Comparison of ENCODE assay signal across 28 cellular contexts in genomic region chr17:19874256-19874655, GRCh38.
"Had no signal": no experiment of that assay in that cellular context is flagged by ENCODE, and none has a peak within 500 bp of the region (broad histone marks: within the 10 kb centered on the region; RNA-seq: fewer than 3 reads in every experiment).

No MANE protein-coding gene starts in this region.

- H3K4me1 ChIP-seq: ascending aorta, Peyer's patch, SJSA1 had no signal

- H3K36me3 Mint-ChIP-seq: activated CD8-positive, alpha-beta memory T cell treated with anti-CD3 and anti-CD28 coated beads, Interleukin-2, amount 10 ng/mL, durations not matched to agents 7 days and 5 days; activated naive CD4-positive, alpha-beta T cell treated with anti-CD3 and anti-CD28 coated beads, Interleukin-2, amount 50 U/mL, for 72 hours; WTC11 had no signal

- H3K9me3 ChIP-seq: ascending aorta, body of pancreas, Peyer's patch, SJSA1 had no signal

- H3K27ac Mint-ChIP-seq: activated CD8-positive, alpha-beta memory T cell treated with anti-CD3 and anti-CD28 coated beads, Interleukin-2, amount 10 ng/mL, durations not matched to agents 7 days and 5 days; activated naive CD4-positive, alpha-beta T cell treated with anti-CD3 and anti-CD28 coated beads, Interleukin-2, amount 50 U/mL, for 72 hours; activated naive CD8-positive, alpha-beta T cell treated with anti-CD3 and anti-CD28 coated beads, Interleukin-2, amount 50 U/mL, for 24 hours; activated T-cell treated with anti-CD3 and anti-CD28 coated beads, Interleukin-2, amount 50 U/mL, for 24 hours; WTC11 had no signal

- ATAC-seq: activated CD8-positive, alpha-beta memory T cell treated with anti-CD3 and anti-CD28 coated beads, Interleukin-2, amount 10 ng/mL, durations not matched to agents 7 days and 5 days; activated naive CD4-positive, alpha-beta T cell treated with anti-CD3 and anti-CD28 coated beads, Interleukin-2, amount 50 U/mL, for 72 hours; activated naive CD8-positive, alpha-beta T cell treated with anti-CD3 and anti-CD28 coated beads, Interleukin-2, amount 50 U/mL, for 24 hours; body of pancreas; K562; SK-N-SH treated with all-trans-retinoic acid at 6 μM for 48 hours; WTC11 had no signal

- H3K27ac ChIP-seq: ascending aorta, body of pancreas, Peyer's patch, RWPE1, SJSA1 had no signal

- DNase-seq: activated CD4-positive, alpha-beta T cell treated with anti-CD3 and anti-CD28 coated beads for 48 hours; activated CD4-positive, alpha-beta T cell treated with anti-CD3 and anti-CD28 coated beads, Interleukin-2, amount 50 U/mL, for 48 hours; activated CD4-positive, CD25-positive, alpha-beta regulatory T cell treated with anti-CD3 and anti-CD28 coated beads, Interleukin-2, amount 50 U/mL, for 72 hours; activated CD8-positive, alpha-beta memory T cell treated with anti-CD3 and anti-CD28 coated beads, Interleukin-2, amount 10 ng/mL, durations not matched to agents 7 days and 5 days; activated effector memory CD4-positive, alpha-beta T cell treated with anti-CD3 and anti-CD28 coated beads, Interleukin-2, amount 50 U/mL, for 16 hours; activated naive CD4-positive, alpha-beta T cell treated with Interleukin-2 at 50 U/mL for 16 hours; activated naive CD8-positive, alpha-beta T cell treated with anti-CD3 and anti-CD28 coated beads, Interleukin-2, amount 50 U/mL, for 24 hours; activated T-cell treated with anti-CD3 and anti-CD28 coated beads, Interleukin-2, amount 50 U/mL, for 24 hours; amniotic stem cell; body of pancreas; Karpas-422; MM.1S; NCI-H1105; NCI-H1436; NCI-H1694 treated with DMSO at 0.1 percent for 48 hours; NCI-H2081; NCI-H446; NCI-H524; Peyer's patch; Right ventricle myocardium superior; SW 1271 had no signal

- H3K27me3 ChIP-seq: ascending aorta, body of pancreas, Peyer's patch, SJSA1 had no signal

- H3K27me3 Mint-ChIP-seq: activated CD8-positive, alpha-beta memory T cell treated with anti-CD3 and anti-CD28 coated beads, Interleukin-2, amount 10 ng/mL, durations not matched to agents 7 days and 5 days; activated naive CD8-positive, alpha-beta T cell treated with anti-CD3 and anti-CD28 coated beads, Interleukin-2, amount 50 U/mL, for 24 hours; activated T-cell treated with anti-CD3 and anti-CD28 coated beads, Interleukin-2, amount 50 U/mL, for 24 hours had no signal

- H3K4me1 Mint-ChIP-seq: WTC11 had no signal

- H3K36me3 ChIP-seq: ascending aorta, Peyer's patch, SJSA1 had no signal

- H3K9me3 Mint-ChIP-seq: activated naive CD4-positive, alpha-beta T cell treated with anti-CD3 and anti-CD28 coated beads, Interleukin-2, amount 50 U/mL, for 72 hours; activated naive CD8-positive, alpha-beta T cell treated with anti-CD3 and anti-CD28 coated beads, Interleukin-2, amount 50 U/mL, for 24 hours; activated T-cell treated with anti-CD3 and anti-CD28 coated beads, Interleukin-2, amount 50 U/mL, for 24 hours had no signal

- H3K4me3 ChIP-seq: ascending aorta, body of pancreas, K562, Peyer's patch, SJSA1 had no signal

- H3K4me3 Mint-ChIP-seq: activated CD8-positive, alpha-beta memory T cell treated with anti-CD3 and anti-CD28 coated beads, Interleukin-2, amount 10 ng/mL, durations not matched to agents 7 days and 5 days; activated naive CD8-positive, alpha-beta T cell treated with anti-CD3 and anti-CD28 coated beads, Interleukin-2, amount 50 U/mL, for 24 hours; activated T-cell treated with anti-CD3 and anti-CD28 coated beads, Interleukin-2, amount 50 U/mL, for 24 hours; WTC11 had no signal
